17 cellular contexts compared by ENCODE assay signal in the genomic region with DNA sequence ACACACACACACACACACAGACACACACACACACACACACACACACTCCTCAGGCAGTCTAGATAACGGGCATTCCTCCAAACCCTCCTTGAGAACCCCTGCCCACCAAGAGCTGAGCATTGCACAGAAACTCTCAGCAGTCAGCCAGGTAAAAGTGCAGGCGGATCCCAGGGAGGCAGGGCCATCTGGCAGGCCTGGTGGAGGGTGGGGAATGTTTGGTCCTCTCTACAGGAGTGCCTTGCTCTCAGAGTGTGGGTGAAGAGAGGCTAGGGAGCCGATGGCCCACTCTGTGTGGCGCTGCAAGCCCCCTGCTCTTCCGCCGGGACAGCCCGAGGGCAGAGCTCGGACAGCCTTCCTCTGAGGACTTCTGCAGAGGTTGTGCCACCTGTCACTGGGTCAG.
"Had no signal": no experiment of that assay in that cellular context is flagged by ENCODE, and none has a peak within 500 bp of the region (broad histone marks: within the 10 kb centered on the region; RNA-seq: fewer than 3 reads in every experiment).

No MANE protein-coding gene starts in this region.

- H3K4me3 ChIP-seq: breast epithelium, coronary artery, hepatocyte, lower lobe of right lung, smooth muscle cell, thoracic aorta, upper lobe of right lung had no signal

- H3K4me1 ChIP-seq: breast epithelium, foreskin keratinocyte, lower lobe of right lung, upper lobe of right lung had no signal

- H3K27ac ChIP-seq: breast epithelium, coronary artery, foreskin keratinocyte, hepatocyte, lower lobe of right lung, thoracic aorta, upper lobe of right lung had no signal

- ATAC-seq: activated T-cell treated with anti-CD3 and anti-CD28 coated beads, Interleukin-2, amount 50 U/mL, for 72 hours; foreskin keratinocyte; left cardiac atrium; lower lobe of right lung; natural killer cell; sciatic nerve; stimulated activated naive B cell treated with anti-CD40 and anti-IgM and Interleukin-4, amounts not matched to agents 10 μg/mL and 1 μg/mL and 100 μg/mL, for 72 hours; upper lobe of right lung had no signal

- H3K36me3 ChIP-seq: breast epithelium, lower lobe of right lung, thoracic aorta, upper lobe of right lung had no signal

- DNase-seq: activated CD4-positive, alpha-beta T cell treated with anti-CD3 and anti-CD28 coated beads, Interleukin-2, amount 50 U/mL, for 4 hours; activated effector memory CD4-positive, alpha-beta T cell treated with anti-CD3 and anti-CD28 coated beads, Interleukin-2, amount 50 U/mL, for 16 hours; activated naive CD4-positive, alpha-beta T cell treated with anti-CD3 and anti-CD28 coated beads, Interleukin-2, amount 50 U/mL, for 16 hours; activated T-cell treated with anti-CD3 and anti-CD28 coated beads, Interleukin-2, amount 50 U/mL, for 72 hours; foreskin keratinocyte; left cardiac atrium; lower lobe of right lung; natural killer cell; nucleus accumbens; stimulated activated naive B cell treated with anti-CD40 and anti-IgM and Interleukin-4, amounts not matched to agents 10 μg/mL and 1 μg/mL and 100 μg/mL, for 72 hours; upper lobe of right lung had no signal

- H3K9me3 ChIP-seq: breast epithelium, lower lobe of right lung, thoracic aorta, upper lobe of right lung had no signal
